Comparison of ENCODE assay signal across 8 cellular contexts in genomic region chr3:181727122-181728036, GRCh38. TPM values are rescaled to one million over a fixed set of nuclear protein-coding genes. Genes with fewer than 3 reads are reported as not detected.
A peak's percentile ranks its signal among the peaks of the same experiment; 100 is the strongest.
DNase-seq lines count a peak whose midpoint lies in the region; ATAC-seq and TF ChIP-seq lines count a peak whose summit lies in the region.

No MANE protein-coding gene starts in this region.

- H3K27ac Mint-ChIP-seq in glutamatergic neuron (ENCODE audit: unreplicated experiment): no peak overlapping the region

- H3K27me3 Mint-ChIP-seq in glutamatergic neuron (ENCODE audit: unreplicated experiment): peaks cover 18% of the 10 kb centered on the region

- H3K27me3 ChIP-seq in GM06990 (replicated peaks; ENCODE audit: control insufficient read depth, insufficient read depth, low read length) (peaks cover 4% of the 10 kb centered on the region), RWPE2 (ENCODE audit: insufficient read depth, poor library complexity, severe bottlenecking) (peaks cover 39% of the 10 kb centered on the region)

- peaks cover 5% of the 10 kb centered on the region for H3K4me1 ChIP-seq in RWPE2 (ENCODE audit: insufficient read depth, poor library complexity, severe bottlenecking)

- H3K27ac ChIP-seq in RWPE2 (ENCODE audit: poor library complexity, severe bottlenecking): no peak overlapping the region

- H3K9me3 Mint-ChIP-seq in glutamatergic neuron (ENCODE audit: unreplicated experiment): peaks cover 10% of the 10 kb centered on the region

- peak; percentile 72 for DNase-seq in GM06990 (ENCODE audit: extremely low read depth, insufficient read length)
- no peak for DNase-seq in RWPE2 (ENCODE audit: low spot score)
- peak; percentile 45 for DNase-seq in glutamatergic neuron
- DNase-seq in retina: peak; percentile 75
- no peak for DNase-seq in AG08395 (ENCODE audit: low spot score)
- no peak for DNase-seq in NCI-H2029 (lab: John Stamatoyannopoulos, UW)
- no peak for DNase-seq in left colon

- H3K4me1 Mint-ChIP-seq in glutamatergic neuron (ENCODE audit: low read depth, unreplicated experiment): peaks cover 28% of the 10 kb centered on the region

- TF ChIP-seq CTCF in GM06990 (IDR thresholded peaks at IDR 0.05; ENCODE audit: insufficient read depth, low read length, poor library complexity, severe bottlenecking) (no peak), RWPE2 (IDR thresholded peaks at IDR 0.05; ENCODE audit: poor library complexity, severe bottlenecking) (no peak), glutamatergic neuron (IDR thresholded peaks at IDR 0.05; ENCODE audit: partially characterized antibody, unreplicated experiment) (no peak)

- H3K36me3 Mint-ChIP-seq in glutamatergic neuron (ENCODE audit: unreplicated experiment): peaks cover 4% of the 10 kb centered on the region

- H3K4me3 ChIP-seq in GM06990 (replicated peaks; ENCODE audit: low read depth, low read length): peak overlapping the region; percentile 54
- H3K4me3 ChIP-seq in RWPE2 (ENCODE audit: severe bottlenecking): peak overlapping the region; percentile 33

- no peaks in the 10 kb centered on the region for H3K9me3 ChIP-seq in RWPE2 (ENCODE audit: severe bottlenecking)

- ATAC-seq in RWPE2 (ENCODE audit: low read depth): peak; percentile 27; the same call in 1 of the 3 replicates
- ATAC-seq in HG02885 (IDR thresholded peaks at IDR 0.05; ENCODE audit: poor library complexity, unreplicated experiment): no peak
- ATAC-seq in left colon: no peak

- peak overlapping the region; percentile 84 for H3K4me3 Mint-ChIP-seq in glutamatergic neuron (ENCODE audit: unreplicated experiment)

- no peaks in the 10 kb centered on the region for H3K36me3 ChIP-seq in GM06990 (ENCODE audit: control insufficient read depth, insufficient read depth, low read length)
- H3K36me3 ChIP-seq in RWPE2 (ENCODE audit: low read depth): no peaks in the 10 kb centered on the region

- intact Hi-C loops in left colon (cut with DNase I, micrococcal nuclease): no loop called here

RNA-seq across cellular contexts. Expression of gene SOX2, which starts 15.7 kb away (rescaled TPM):
- total RNA-seq in glutamatergic neuron (ENCODE audit: unreplicated experiment) (23.5 TPM), left colon (under 1 TPM; 0.21 to 0.42 TPM)

Comparison
In these comparisons a context has a peak if more than half of its experiments do, and no peak if none do; other contexts are left out.
1. DNase-seq: peak in GM06990 (single experiment), glutamatergic neuron (single experiment) and retina (single experiment); none in RWPE2 (single experiment), AG08395 (single experiment), NCI-H2029 (single experiment) and left colon (0 of 2).
2. RNA of gene SOX2, which starts 15.7 kb away (total RNA-seq): 23.5 TPM in glutamatergic neuron (single experiment); 0.21 to 0.42 TPM in left colon; every median in the first group is over 10 times any median in the second.